Comparison of ENCODE assay signal across 20 cellular contexts in genomic region chr12:65670775-65671174, GRCh38.
DNase-seq lines count a peak whose midpoint lies in the region; ATAC-seq, FAIRE-seq and TF ChIP-seq lines count a peak whose summit lies in the region.
"Had no signal": no experiment of that assay in that cellular context is flagged by ENCODE, and none has a peak within 500 bp of the region (broad histone marks: within the 10 kb centered on the region; RNA-seq: fewer than 3 reads in every experiment).

No MANE protein-coding gene starts in this region.

- no peaks in the 10 kb centered on the region for H3K27me3 ChIP-seq in endothelial cell of umbilical vein (ENCODE audit: control insufficient read depth in 2 of 2, insufficient read depth in 2 of 2, low read length in 2 of 2)
- H3K27me3 ChIP-seq: MG63 had no signal

- H4K20me1 ChIP-seq in endothelial cell of umbilical vein (replicated peaks; ENCODE audit: control insufficient read depth, extremely low read depth, insufficient read depth, low read length) = no peaks in the 10 kb centered on the region

- H3K36me3 ChIP-seq in endothelial cell of umbilical vein (ENCODE audit: control insufficient read depth in 2 of 2, extremely low read depth in 1 of 2, insufficient read depth in 2 of 2, low read length in 2 of 2) = no peaks in the 10 kb centered on the region
- H3K36me3 ChIP-seq: MG63, transverse colon had no signal

- POLR2A ChIA-PET in endothelial cell of umbilical vein (lab: Charles Lee) = no interaction called here

- H3K79me2 ChIP-seq in endothelial cell of umbilical vein (ENCODE audit: control insufficient read depth, insufficient read depth, low read length) = no peaks in the 10 kb centered on the region

- no peak for TF ChIP-seq CTCF in endothelial cell of umbilical vein (IDR thresholded peaks at IDR 0.05; ENCODE audit: extremely low read depth in 1 of 2, insufficient read depth in 1 of 2, low read depth in 1 of 2, low read length in 2 of 2)

- CTCF ChIA-PET in endothelial cell of umbilical vein (lab: Charles Lee) = interaction anchor here (4.0 kb wide), 1 partner anchor 68 kb away, joined by 41 read pairs; no protein-coding TSS in a partner anchor

- H3K27ac Mint-ChIP-seq in activated naive CD4-positive, alpha-beta T cell treated with anti-CD3 and anti-CD28 coated beads, Interleukin-2, amount 50 U/mL, for 72 hours = no peak overlapping the region
- H3K27ac Mint-ChIP-seq in stimulated activated naive CD8-positive, alpha-beta T cell treated with anti-CD3 and anti-CD28 coated beads, Interleukin-15, Interleukin-2, amounts not matched to agents 100 ng/mL and 50 ng/mL, for 24 hours = peak overlapping the region; percentile 72
- H3K27ac Mint-ChIP-seq in activated T-helper 2 cell treated with anti-CD3 and anti-CD28 coated beads, Interferon-gamma antibody, Interleukin-2, Interleukin-4, amounts not matched to agents 10 μg/mL and 5 μg/mL and 100 μg/mL, durations not matched to agents 14 hours and 24 hours and 36 hours = no peak overlapping the region
- H3K27ac Mint-ChIP-seq: activated CD4-positive, alpha-beta memory T cell treated with anti-CD3 and anti-CD28 coated beads for 36 hours; CD4-positive, CD25-positive, alpha-beta regulatory T cell; stimulated activated effector memory CD8-positive, alpha-beta T cell treated with anti-CD3 and anti-CD28 coated beads, Interleukin-12 subunit alpha, Interleukin-12 subunit beta, amount 100 ng/mL, for 72 hours had no signal

- H3K36me3 Mint-ChIP-seq in activated naive CD4-positive, alpha-beta T cell treated with anti-CD3 and anti-CD28 coated beads, Interleukin-2, amount 50 U/mL, for 72 hours = no peaks in the 10 kb centered on the region
- no peaks in the 10 kb centered on the region for H3K36me3 Mint-ChIP-seq in stimulated activated naive CD8-positive, alpha-beta T cell treated with anti-CD3 and anti-CD28 coated beads, Interleukin-15, Interleukin-2, amounts not matched to agents 100 ng/mL and 50 ng/mL, for 24 hours (ENCODE audit: low read depth)
- H3K36me3 Mint-ChIP-seq in activated T-helper 2 cell treated with anti-CD3 and anti-CD28 coated beads, Interferon-gamma antibody, Interleukin-2, Interleukin-4, amounts not matched to agents 10 μg/mL and 5 μg/mL and 100 μg/mL, durations not matched to agents 14 hours and 24 hours and 36 hours (ENCODE audit: low read depth) = no peaks in the 10 kb centered on the region
- H3K36me3 Mint-ChIP-seq: activated CD4-positive, alpha-beta memory T cell treated with anti-CD3 and anti-CD28 coated beads for 36 hours; CD4-positive, CD25-positive, alpha-beta regulatory T cell; stimulated activated effector memory CD8-positive, alpha-beta T cell treated with anti-CD3 and anti-CD28 coated beads, Interleukin-12 subunit alpha, Interleukin-12 subunit beta, amount 100 ng/mL, for 72 hours had no signal

- peaks cover 52% of the 10 kb centered on the region for H3K4me1 Mint-ChIP-seq in stimulated activated naive CD8-positive, alpha-beta T cell treated with anti-CD3 and anti-CD28 coated beads, Interleukin-15, Interleukin-2, amounts not matched to agents 100 ng/mL and 50 ng/mL, for 24 hours (ENCODE audit: low read depth)
- H3K4me1 Mint-ChIP-seq in activated T-helper 2 cell treated with anti-CD3 and anti-CD28 coated beads, Interferon-gamma antibody, Interleukin-2, Interleukin-4, amounts not matched to agents 10 μg/mL and 5 μg/mL and 100 μg/mL, durations not matched to agents 14 hours and 24 hours and 36 hours (ENCODE audit: low read depth) = peaks cover 19% of the 10 kb centered on the region
- H3K4me1 Mint-ChIP-seq: stimulated activated effector memory CD8-positive, alpha-beta T cell treated with anti-CD3 and anti-CD28 coated beads, Interleukin-12 subunit alpha, Interleukin-12 subunit beta, amount 100 ng/mL, for 72 hours had no signal

- H2AFZ ChIP-seq in endothelial cell of umbilical vein (ENCODE audit: low read depth, low read length) = peak overlapping the region; percentile 61

- intact Hi-C loops in endothelial cell of umbilical vein (cut with micrococcal nuclease) (loop anchor here (5.0 to 10.0 kb wide), 2 partner anchors 358 to 924 kb away; no protein-coding TSS in a partner anchor), left cardiac atrium (cut with DNase I) (loop anchor here in 1 of 2 donors (5.0 kb wide), 1 partner anchor 113 kb away; no protein-coding TSS in a partner anchor)
- intact Hi-C loops in activated T-helper 2 cell treated with anti-CD3 and anti-CD28 coated beads, Interferon-gamma antibody, Interleukin-2, Interleukin-4, amounts not matched to agents 10 μg/mL and 5 μg/mL and 100 μg/mL, durations not matched to agents 14 hours and 24 hours and 36 hours (cut with micrococcal nuclease) = no loop called here

- peaks cover 19% of the 10 kb centered on the region for H3K4me1 ChIP-seq in endothelial cell of umbilical vein (ENCODE audit: control insufficient read depth, extremely low read depth, insufficient read depth, low read length)

- BruUV-seq in endothelial cell of umbilical vein (replicated peaks; lab: Mats Ljungman, UMichigan) = no TSS peak

- H3K27me3 Mint-ChIP-seq in stimulated activated naive CD8-positive, alpha-beta T cell treated with anti-CD3 and anti-CD28 coated beads, Interleukin-15, Interleukin-2, amounts not matched to agents 100 ng/mL and 50 ng/mL, for 24 hours = peaks cover 25% of the 10 kb centered on the region
- H3K27me3 Mint-ChIP-seq in activated T-helper 2 cell treated with anti-CD3 and anti-CD28 coated beads, Interferon-gamma antibody, Interleukin-2, Interleukin-4, amounts not matched to agents 10 μg/mL and 5 μg/mL and 100 μg/mL, durations not matched to agents 14 hours and 24 hours and 36 hours (ENCODE audit: low read depth) = peaks cover 13% of the 10 kb centered on the region
- H3K27me3 Mint-ChIP-seq: CD4-positive, CD25-positive, alpha-beta regulatory T cell had no signal

- no peak for TF ChIP-seq POLR2A in endothelial cell of umbilical vein (IDR thresholded peaks at IDR 0.05; ENCODE audit: low read depth, low read length)

- no peak overlapping the region for H3K4me2 ChIP-seq in endothelial cell of umbilical vein (ENCODE audit: insufficient read depth, low read length)
- H3K4me2 ChIP-seq: A549 had no signal

- H3K9me1 ChIP-seq in endothelial cell of umbilical vein (replicated peaks; ENCODE audit: control insufficient read depth, extremely low read depth, insufficient read depth, low read length) = no peaks in the 10 kb centered on the region

- no peak overlapping the region for H3K27ac ChIP-seq in endothelial cell of umbilical vein (ENCODE audit: insufficient read depth, low read depth, low read length)
- H3K27ac ChIP-seq: A549, SK-N-MC, transverse colon had no signal

- H3K4me3 Mint-ChIP-seq in stimulated activated naive CD8-positive, alpha-beta T cell treated with anti-CD3 and anti-CD28 coated beads, Interleukin-15, Interleukin-2, amounts not matched to agents 100 ng/mL and 50 ng/mL, for 24 hours = no peak overlapping the region
- no peak overlapping the region for H3K4me3 Mint-ChIP-seq in activated T-helper 2 cell treated with anti-CD3 and anti-CD28 coated beads, Interferon-gamma antibody, Interleukin-2, Interleukin-4, amounts not matched to agents 10 μg/mL and 5 μg/mL and 100 μg/mL, durations not matched to agents 14 hours and 24 hours and 36 hours (ENCODE audit: low read depth)
- H3K4me3 Mint-ChIP-seq: activated CD4-positive, alpha-beta memory T cell treated with anti-CD3 and anti-CD28 coated beads for 36 hours; activated T-cell treated with anti-CD3 and anti-CD28 coated beads, Interleukin-2, amount 50 U/mL, for 4 hours; CD4-positive, CD25-positive, alpha-beta regulatory T cell; stimulated activated effector memory CD8-positive, alpha-beta T cell treated with anti-CD3 and anti-CD28 coated beads, Interleukin-12 subunit alpha, Interleukin-12 subunit beta, amount 100 ng/mL, for 72 hours had no signal

- dilution Hi-C loops in endothelial cell of umbilical vein (cut with MboI; ENCODE audit: extremely low pct_ligation_motif_present, low sequenced_read_pairs) = no loop called here

- peak; percentile 49 to 53 for ATAC-seq in activated naive CD4-positive, alpha-beta T cell treated with anti-CD3 and anti-CD28 coated beads, Interleukin-2, amount 50 U/mL, for 72 hours
- ATAC-seq in HG03354 (IDR thresholded peaks at IDR 0.05; ENCODE audit: poor library complexity, severe bottlenecking, unreplicated experiment) (no peak), left cardiac atrium (no peak)
- ATAC-seq: A549; left ventricle myocardium superior; stimulated activated effector memory CD8-positive, alpha-beta T cell treated with anti-CD3 and anti-CD28 coated beads, Interleukin-12 subunit alpha, Interleukin-12 subunit beta, amount 100 ng/mL, for 72 hours had no signal

- H3K9me3 ChIP-seq in endothelial cell of umbilical vein (replicated peaks; ENCODE audit: control insufficient read depth, insufficient read depth, low read length) = no peaks in the 10 kb centered on the region
- H3K9me3 ChIP-seq: A549, MG63, transverse colon had no signal

- H3K9me3 Mint-ChIP-seq in activated naive CD4-positive, alpha-beta T cell treated with anti-CD3 and anti-CD28 coated beads, Interleukin-2, amount 50 U/mL, for 72 hours = peaks cover 4 to 11% of the 10 kb centered on the region in 2 donors
- H3K9me3 Mint-ChIP-seq in stimulated activated naive CD8-positive, alpha-beta T cell treated with anti-CD3 and anti-CD28 coated beads, Interleukin-15, Interleukin-2, amounts not matched to agents 100 ng/mL and 50 ng/mL, for 24 hours = peaks cover 4% of the 10 kb centered on the region
- peaks cover 4% of the 10 kb centered on the region for H3K9me3 Mint-ChIP-seq in activated T-helper 2 cell treated with anti-CD3 and anti-CD28 coated beads, Interferon-gamma antibody, Interleukin-2, Interleukin-4, amounts not matched to agents 10 μg/mL and 5 μg/mL and 100 μg/mL, durations not matched to agents 14 hours and 24 hours and 36 hours
- H3K9me3 Mint-ChIP-seq: activated CD4-positive, alpha-beta memory T cell treated with anti-CD3 and anti-CD28 coated beads for 36 hours; activated T-cell treated with anti-CD3 and anti-CD28 coated beads, Interleukin-2, amount 50 U/mL, for 4 hours had no signal

- DNase-seq in activated naive CD4-positive, alpha-beta T cell treated with anti-CD3 and anti-CD28 coated beads, Interleukin-2, amount 50 U/mL, for 72 hours (ENCODE audit: low spot score in 2 of 2) = no peak
- DNase-seq in activated naive CD4-positive, alpha-beta T cell treated with Interleukin-2 at 50 U/mL for 16 hours = no peak
- DNase-seq in RCC 7860 (ENCODE audit: low spot score) (peak; percentile 67), endothelial cell of umbilical vein (ENCODE audit: low read depth, low spot score) (no peak), left cardiac atrium (no peak)
- no peak for DNase-seq in activated T-helper 2 cell treated with anti-CD3 and anti-CD28 coated beads, Interferon-gamma antibody, Interleukin-2, Interleukin-4, amounts not matched to agents 10 μg/mL and 5 μg/mL and 100 μg/mL, durations not matched to agents 14 hours and 24 hours and 36 hours (ENCODE audit: low spot score)
- DNase-seq: activated CD4-positive, alpha-beta memory T cell treated with anti-CD3 and anti-CD28 coated beads for 36 hours; activated T-cell treated with anti-CD3 and anti-CD28 coated beads, Interleukin-2, amount 50 U/mL, for 4 hours; CD4-positive, CD25-positive, alpha-beta regulatory T cell; effector memory CD4-positive, alpha-beta T cell; left ventricle myocardium superior; MG63; NCI-H1694 treated with DMSO at 0.1 percent for 48 hours; small intestine; transverse colon had no signal

- H3K9ac ChIP-seq in endothelial cell of umbilical vein (replicated peaks; ENCODE audit: extremely low read depth, insufficient read depth, low read length) = no peak overlapping the region

- FAIRE-seq in RCC 7860 (lab: Jason Lieb, UNC) = peak; percentile 4
- FAIRE-seq in endothelial cell of umbilical vein (lab: Jason Lieb, UNC) = no peak
- FAIRE-seq: A549, small intestine had no signal

- no peak overlapping the region for H3K4me3 ChIP-seq in endothelial cell of umbilical vein (replicated peaks in 1 of 3; ENCODE audit: insufficient read depth in 1 of 3, low read depth in 1 of 3, low read length in 3 of 3)
- H3K4me3 ChIP-seq: A549, MG63, SK-N-MC, transverse colon had no signal

Comparison
In these comparisons a context has a peak if more than half of its experiments do, and no peak if none do; other contexts are left out.
1. ATAC-seq: peak in activated naive CD4-positive, alpha-beta T cell treated with anti-CD3 and anti-CD28 coated beads, Interleukin-2, amount 50 U/mL, for 72 hours (2 of 2); none in HG03354 (single experiment) and left cardiac atrium (0 of 2).